Comparison of ENCODE assay signal across 8 cellular contexts in genomic region chr14:54175298-54175942, GRCh38.
A peak's percentile ranks its signal among the peaks of the same experiment; 100 is the strongest.
DNase-seq lines count a peak whose midpoint lies in the region; ATAC-seq and TF ChIP-seq lines count a peak whose summit lies in the region.

No MANE protein-coding gene starts in this region.

- no peaks in the 10 kb centered on the region for H3K9me3 ChIP-seq in neutrophil
- H3K9me3 ChIP-seq in upper lobe of right lung = no peaks in the 10 kb centered on the region

- H3K4me1 ChIP-seq in neutrophil (ENCODE audit: control insufficient read depth in 1 of 2, insufficient read depth in 1 of 2, low read depth in 1 of 2, low read length in 1 of 2) (no peaks in the 10 kb centered on the region), upper lobe of right lung (peaks cover 3% of the 10 kb centered on the region)

- H3K36me3 Mint-ChIP-seq in activated CD8-positive, alpha-beta memory T cell treated with anti-CD3 and anti-CD28 coated beads, Interleukin-2, amount 10 ng/mL, durations not matched to agents 7 days and 5 days = no peaks in the 10 kb centered on the region

- no peaks in the 10 kb centered on the region for H3K4me1 Mint-ChIP-seq in activated CD8-positive, alpha-beta memory T cell treated with anti-CD3 and anti-CD28 coated beads, Interleukin-2, amount 10 ng/mL, durations not matched to agents 7 days and 5 days

- no peak overlapping the region for H3K4me3 ChIP-seq in neutrophil (ENCODE audit: low read depth in 1 of 2, low read length in 1 of 2)
- H3K4me3 ChIP-seq in upper lobe of right lung = no peak overlapping the region

- H3K27me3 ChIP-seq in neutrophil = peaks cover 38% of the 10 kb centered on the region
- no peaks in the 10 kb centered on the region for H3K27me3 ChIP-seq in upper lobe of right lung

- H3K36me3 ChIP-seq in neutrophil (no peaks in the 10 kb centered on the region), upper lobe of right lung (no peaks in the 10 kb centered on the region)

- no peak overlapping the region for H3K4me3 Mint-ChIP-seq in activated CD8-positive, alpha-beta memory T cell treated with anti-CD3 and anti-CD28 coated beads, Interleukin-2, amount 10 ng/mL, durations not matched to agents 7 days and 5 days

- no peak overlapping the region for H3K27ac Mint-ChIP-seq in activated CD8-positive, alpha-beta memory T cell treated with anti-CD3 and anti-CD28 coated beads, Interleukin-2, amount 10 ng/mL, durations not matched to agents 7 days and 5 days

- intact Hi-C loops in upper lobe of right lung (cut with DNase I) = loop anchor here (10.0 kb wide), 1 partner anchor 641 kb away; no protein-coding TSS in a partner anchor

- no peak overlapping the region for H3K27ac ChIP-seq in neutrophil
- H3K27ac ChIP-seq in upper lobe of right lung = no peak overlapping the region

- no peak for ATAC-seq in activated CD8-positive, alpha-beta memory T cell treated with anti-CD3 and anti-CD28 coated beads, Interleukin-2, amount 10 ng/mL, durations not matched to agents 7 days and 5 days
- ATAC-seq in upper lobe of right lung = peak; percentile 87
- no peak for ATAC-seq in GM19023 (IDR thresholded peaks at IDR 0.05; ENCODE audit: unreplicated experiment)

- in situ Hi-C loops in Caki2 (cut with HindIII; ENCODE audit: low pct_unique_long_range_greater_than_20kb, low sequenced_read_pairs) = no loop called here

- DNase-seq in Caki2 (ENCODE audit: low read depth) (peak; percentile 44), HEK293T (ENCODE audit: extremely low spot score) (peak; percentile 60), NCI-H460 (ENCODE audit: extremely low read depth, low read depth) (peak; percentile 76), fibroblast of the conjunctiva (ENCODE audit: low read depth) (peak; percentile 69), upper lobe of right lung (no peak)
- DNase-seq in activated CD8-positive, alpha-beta memory T cell treated with anti-CD3 and anti-CD28 coated beads, Interleukin-2, amount 10 ng/mL, durations not matched to agents 7 days and 5 days = peak; percentile 64

- POLR2A ChIA-PET in HEK293T (lab: Yijun Ruan, JAX) = interaction anchor here (1.0 kb wide), 1 partner anchor 222 kb away, joined by 4 read pairs; no protein-coding TSS in a partner anchor

- TF ChIP-seq CTCF in neutrophil (IDR thresholded peaks at IDR 0.05) (peak; percentile 26), upper lobe of right lung (IDR thresholded peaks at IDR 0.05) (peak; percentile 92)

- CTCF ChIA-PET in HEK293T (lab: Yijun Ruan, JAX) = interaction anchor here (0.5 to 2.9 kb wide), 18 partner anchors 8 to 1293 kb away, joined by 3 to 10 read pairs (median 4); no protein-coding TSS in a partner anchor
- CTCF ChIA-PET in activated CD8-positive, alpha-beta memory T cell treated with anti-CD3 and anti-CD28 coated beads, Interleukin-2, amount 10 ng/mL, durations not matched to agents 7 days and 5 days (lab: Charles Lee) = interaction anchor here (1.0 to 1.8 kb wide), 8 partner anchors 9 to 637 kb away, joined by 3 to 5 read pairs (median 4); no protein-coding TSS in a partner anchor

- H3K27me3 Mint-ChIP-seq in activated CD8-positive, alpha-beta memory T cell treated with anti-CD3 and anti-CD28 coated beads, Interleukin-2, amount 10 ng/mL, durations not matched to agents 7 days and 5 days = peaks cover 59% of the 10 kb centered on the region

- H3K9me3 Mint-ChIP-seq in activated CD8-positive, alpha-beta memory T cell treated with anti-CD3 and anti-CD28 coated beads, Interleukin-2, amount 10 ng/mL, durations not matched to agents 7 days and 5 days (ENCODE audit: low read depth) = no peaks in the 10 kb centered on the region

TF ChIP-seq in HEK293T, 16 proteins besides CTCF, POLR2A, EP300 and RAD21:
- no peak for TF ChIP-seq NFRKB (IDR thresholded peaks at IDR 0.05)
- no peak for TF ChIP-seq TARDBP (IDR thresholded peaks at IDR 0.05)
- no peak for TF ChIP-seq PKNOX1 (IDR thresholded peaks at IDR 0.05)
- no peak for TF ChIP-seq FOXA1 (IDR thresholded peaks at IDR 0.05)
- no peak for TF ChIP-seq ZNF384 (IDR thresholded peaks at IDR 0.05)
- no peak for TF ChIP-seq SP1 (IDR thresholded peaks at IDR 0.05)
- TF ChIP-seq BHLHE40 (IDR thresholded peaks at IDR 0.05; ENCODE audit: borderline replicate concordance) = no peak
- TF ChIP-seq ELF4 (IDR thresholded peaks at IDR 0.05) = no peak
- no peak for TF ChIP-seq ARNT (IDR thresholded peaks at IDR 0.05)
- no peak for TF ChIP-seq LEF1 (IDR thresholded peaks at IDR 0.05; ENCODE audit: borderline replicate concordance)
- no peak for TF ChIP-seq SUZ12 (IDR thresholded peaks at IDR 0.05)
- no peak for TF ChIP-seq FOXM1 (IDR thresholded peaks at IDR 0.05; ENCODE audit: borderline replicate concordance)
TF ChIP-seq in HEK293T: peak in this region for 0.
